In the genomic region with DNA sequence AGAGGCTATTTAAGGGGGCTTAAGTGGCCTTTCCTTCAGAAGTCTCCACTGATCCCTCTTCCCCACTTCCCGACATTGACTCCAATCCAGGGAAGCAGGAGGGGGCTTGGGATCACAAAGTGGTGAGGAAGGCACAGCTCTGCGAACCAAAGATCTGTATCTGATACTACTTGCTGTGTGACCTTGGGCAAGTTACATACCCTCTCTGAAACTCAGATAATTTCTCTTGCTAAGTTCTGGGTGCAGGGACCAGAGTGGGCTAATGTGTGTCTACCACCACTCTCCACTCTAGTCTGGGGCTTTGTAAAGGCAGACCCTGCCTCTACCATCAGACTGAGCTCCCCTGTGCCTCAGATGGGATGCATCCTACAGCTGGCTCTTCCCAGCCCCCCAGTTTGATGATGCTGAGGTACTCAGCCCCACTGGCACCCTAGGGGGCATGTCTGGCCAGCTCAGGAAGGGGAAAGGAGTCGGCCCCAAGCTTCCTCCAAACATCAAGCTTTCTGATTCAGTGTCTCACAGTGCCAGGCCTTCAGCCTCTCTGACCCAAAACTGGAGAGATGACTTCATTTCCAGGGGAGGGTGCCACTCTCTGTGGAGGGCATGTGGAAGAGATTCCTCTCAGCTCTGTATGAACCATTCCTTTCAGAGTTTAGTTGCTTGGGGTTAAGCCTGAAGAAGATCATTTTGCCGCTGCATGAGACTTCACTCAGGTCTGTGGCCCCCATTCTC, we compare ENCODE assay signal across 1 cellular context.
A peak's percentile ranks its signal among the peaks of the same experiment; 100 is the strongest.
TF ChIP-seq lines count a peak whose summit lies in the region.

No MANE protein-coding gene starts in this region.

TF ChIP-seq in HepG2, 621 proteins besides CTCF, POLR2A, EP300 and RAD21:
- TF ChIP-seq PAX8 (CRISPR knock-in tag; IDR thresholded peaks at IDR 0.05; ENCODE audit: borderline replicate concordance) (no peak), ZMYM3 (CRISPR knock-in tag; IDR thresholded peaks at IDR 0.05) (peak; percentile 35; the same call in 1 of the 2 replicates), ZNF160 (CRISPR knock-in tag; IDR thresholded peaks at IDR 0.05) (no peak), NCOA5 (CRISPR knock-in tag; IDR thresholded peaks at IDR 0.05) (no peak), ZNF768 (CRISPR knock-in tag; IDR thresholded peaks at IDR 0.05) (peak; percentile 91), E2F5 (CRISPR knock-in tag; conservative IDR thresholded peaks at IDR 0.05) (no peak)
